In the genomic region with DNA sequence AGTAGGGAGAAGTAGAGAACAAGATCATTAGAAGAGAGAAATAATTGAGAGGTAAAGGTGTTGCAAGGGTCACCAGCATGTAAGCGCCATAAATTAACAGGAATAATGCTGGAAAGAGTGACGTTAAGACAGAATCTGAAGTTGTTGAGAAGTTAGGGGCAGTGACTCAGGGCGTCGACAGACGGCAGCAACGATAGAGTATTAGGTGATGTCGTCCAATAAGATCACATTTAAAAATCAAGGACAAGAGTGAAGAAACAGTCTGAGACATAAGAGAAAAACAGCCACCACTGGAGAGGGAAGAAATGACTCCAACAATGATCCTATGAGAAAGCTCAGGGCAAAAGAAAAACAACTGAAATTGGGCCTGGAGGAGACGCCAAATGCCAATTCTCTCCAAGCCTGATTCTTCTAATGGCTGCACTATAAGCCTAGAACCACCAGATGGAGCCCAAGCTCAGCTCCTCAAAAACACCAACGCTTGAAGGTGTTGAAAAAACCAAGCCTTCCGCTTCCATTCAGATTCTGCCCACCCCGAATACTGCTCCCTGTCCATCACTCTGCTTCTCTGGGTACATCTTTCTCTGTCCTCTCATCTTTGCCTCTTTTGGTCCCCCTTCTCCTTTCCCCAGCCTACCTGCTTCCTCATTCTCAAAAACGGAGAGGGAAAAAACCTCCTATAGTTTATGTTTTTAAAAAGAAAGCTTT, we compare ENCODE assay signal across 8 cellular contexts.
A peak's percentile ranks its signal among the peaks of the same experiment; 100 is the strongest.
DNase-seq lines count a peak whose midpoint lies in the region; ATAC-seq and TF ChIP-seq lines count a peak whose summit lies in the region.

No MANE protein-coding gene starts in this region.

- H3K36me3 Mint-ChIP-seq in activated CD4-positive, alpha-beta memory T cell treated with anti-CD3 and anti-CD28 coated beads, Interleukin-2, amount 10 ng/mL, durations not matched to agents 7 days and 5 days (ENCODE audit: low read depth) = peaks cover 7% of the 10 kb centered on the region

- POLR2A ChIA-PET in BJ (lab: Charles Lee) = no interaction called here
- POLR2A ChIA-PET in activated CD4-positive, alpha-beta memory T cell treated with anti-CD3 and anti-CD28 coated beads, Interleukin-2, amount 10 ng/mL, durations not matched to agents 7 days and 5 days (lab: Charles Lee) = interaction anchor here (0.8 to 5.3 kb wide), 5 partner anchors 12 to 86 kb away, joined by 3 to 51 read pairs (median 26); a partner anchor contains a TSS

- DNase-seq in BJ (ENCODE audit: low read depth) (no peak), HCEC 1CT (peak; percentile 51), NCI-H774 (lab: John Stamatoyannopoulos, UW) (peak; percentile 37), medulla oblongata (ENCODE audit: extremely low spot score) (peak; percentile 90)
- DNase-seq in activated CD4-positive, alpha-beta memory T cell treated with anti-CD3 and anti-CD28 coated beads, Interleukin-2, amount 10 ng/mL, durations not matched to agents 7 days and 5 days = peak; percentile 66
- peak; percentile 33 for DNase-seq in effector CD8-positive, alpha-beta T cell (lab: John Stamatoyannopoulos, UW)
- peak; percentile 69 for DNase-seq in stimulated activated CD8-positive, alpha-beta memory T cell treated with anti-CD3 and anti-CD28 coated beads, Interleukin-4, amount 100 ng/mL, for 48 hours

- peak; percentile 92 for TF ChIP-seq CTCF in BJ (IDR thresholded peaks at IDR 0.05; ENCODE audit: insufficient read depth, low read depth, low read length)

- ATAC-seq in HG03354 (IDR thresholded peaks at IDR 0.05; ENCODE audit: poor library complexity, severe bottlenecking, unreplicated experiment) = no peak

- H3K4me3 ChIP-seq in BJ (ENCODE audit: low read depth, low read length) = no peak overlapping the region

- no peaks in the 10 kb centered on the region for H3K27me3 ChIP-seq in BJ (ENCODE audit: control insufficient read depth, insufficient read depth, low read length)

- H3K9me3 Mint-ChIP-seq in activated CD4-positive, alpha-beta memory T cell treated with anti-CD3 and anti-CD28 coated beads, Interleukin-2, amount 10 ng/mL, durations not matched to agents 7 days and 5 days = no peaks in the 10 kb centered on the region

- H3K27ac Mint-ChIP-seq in activated CD4-positive, alpha-beta memory T cell treated with anti-CD3 and anti-CD28 coated beads, Interleukin-2, amount 10 ng/mL, durations not matched to agents 7 days and 5 days = no peak overlapping the region

- no peak overlapping the region for H3K4me3 Mint-ChIP-seq in activated CD4-positive, alpha-beta memory T cell treated with anti-CD3 and anti-CD28 coated beads, Interleukin-2, amount 10 ng/mL, durations not matched to agents 7 days and 5 days

- H3K27me3 Mint-ChIP-seq in activated CD4-positive, alpha-beta memory T cell treated with anti-CD3 and anti-CD28 coated beads, Interleukin-2, amount 10 ng/mL, durations not matched to agents 7 days and 5 days = no peaks in the 10 kb centered on the region

- peaks cover 50% of the 10 kb centered on the region for H3K4me1 Mint-ChIP-seq in activated CD4-positive, alpha-beta memory T cell treated with anti-CD3 and anti-CD28 coated beads, Interleukin-2, amount 10 ng/mL, durations not matched to agents 7 days and 5 days

- CTCF ChIA-PET in BJ (lab: Yijun Ruan, JAX) = interaction anchor here (0.7 to 16.7 kb wide), 23 partner anchors 8 to 305 kb away, joined by 3 to 412 read pairs (median 5); no protein-coding TSS in a partner anchor
- CTCF ChIA-PET in activated CD4-positive, alpha-beta memory T cell treated with anti-CD3 and anti-CD28 coated beads, Interleukin-2, amount 10 ng/mL, durations not matched to agents 7 days and 5 days (lab: Charles Lee) = interaction anchor here (0.6 to 7.7 kb wide), 16 partner anchors 10 to 94 kb away, joined by 3 to 393 read pairs (median 4); a partner anchor contains a TSS

- no peaks in the 10 kb centered on the region for H3K36me3 ChIP-seq in BJ (ENCODE audit: control insufficient read depth, insufficient read depth, low read length)
